In genomic region chr6:44275749-44276648, GRCh38 we compare ENCODE assay signal across 10 cellular contexts. TPM values are rescaled to one million over a fixed set of nuclear protein-coding genes. Genes with fewer than 3 reads are reported as not detected.
DNase-seq lines count a peak whose midpoint lies in the region; ATAC-seq, FAIRE-seq and TF ChIP-seq lines count a peak whose summit lies in the region.
"Had no signal": no experiment of that assay in that cellular context is flagged by ENCODE, and none has a peak within 500 bp of the region (broad histone marks: within the 10 kb centered on the region; RNA-seq: fewer than 3 reads in every experiment).

No MANE protein-coding gene starts in this region.

- H4K20me1 ChIP-seq in astrocyte (ENCODE audit: insufficient read depth, low read length) = no peaks in the 10 kb centered on the region
- H4K20me1 ChIP-seq in keratinocyte (ENCODE audit: control insufficient read depth, extremely low read depth, insufficient read depth, low read length) = no peaks in the 10 kb centered on the region

- TF ChIP-seq POLR2A in suprapubic skin (IDR thresholded peaks at IDR 0.05) = no peak

- peaks cover 26% of the 10 kb centered on the region for H3K27me3 ChIP-seq in astrocyte (ENCODE audit: insufficient read depth, low read length)
- peaks cover 66% of the 10 kb centered on the region for H3K27me3 ChIP-seq in keratinocyte (ENCODE audit: control insufficient read depth, extremely low read depth, insufficient read depth, low read length)
- peaks cover 66% of the 10 kb centered on the region for H3K27me3 ChIP-seq in suprapubic skin

- 21% methylated on average over 29 of the region's 109 CpGs for WGBS in suprapubic skin

- H3K79me2 ChIP-seq in astrocyte (ENCODE audit: insufficient read depth, low read length) (no peaks in the 10 kb centered on the region), keratinocyte (ENCODE audit: control insufficient read depth, insufficient read depth, low read length) (no peaks in the 10 kb centered on the region)

- peak; percentile 45 for DNase-seq in activated CD4-positive, alpha-beta T cell treated with anti-CD3 and anti-CD28 coated beads for 48 hours
- DNase-seq in activated CD4-positive, alpha-beta T cell treated with anti-CD3 and anti-CD28 coated beads for 1 hour = no peak
- no peak for DNase-seq in astrocyte (ENCODE audit: low read depth)
- no peak for DNase-seq in keratinocyte (ENCODE audit: low read depth, low spot score)
- DNase-seq in suprapubic skin (ENCODE audit: low spot score in 2 of 2) = no peak
- DNase-seq: immature natural killer cell had no signal

- peaks cover 59% of the 10 kb centered on the region for H3K27me3 Mint-ChIP-seq in astrocyte (ENCODE audit: low read depth, unreplicated experiment)

- no peaks in the 10 kb centered on the region for H3K9me3 ChIP-seq in astrocyte (ENCODE audit: insufficient read depth, low read depth, low read length)
- no peaks in the 10 kb centered on the region for H3K9me3 ChIP-seq in keratinocyte (ENCODE audit: control insufficient read depth, low read depth, low read length)
- no peaks in the 10 kb centered on the region for H3K9me3 ChIP-seq in suprapubic skin

- H3K4me2 ChIP-seq in astrocyte (ENCODE audit: low read length) (peak overlapping the region; percentile 5), keratinocyte (ENCODE audit: control insufficient read depth, extremely low read depth, insufficient read depth, low read depth, low read length) (peak overlapping the region; percentile 32)

- H3K9ac ChIP-seq in astrocyte (ENCODE audit: low read length) = no peak overlapping the region
- no peak overlapping the region for H3K9ac ChIP-seq in keratinocyte (ENCODE audit: control insufficient read depth, extremely low read depth, insufficient read depth, low read length)

- H3K4me3 ChIP-seq in astrocyte (ENCODE audit: insufficient read depth, low read depth, low read length) (no peak overlapping the region), keratinocyte (ENCODE audit: control insufficient read depth in 2 of 3, extremely low read depth in 1 of 3, insufficient read depth in 2 of 3, low read depth in 1 of 3, low read length in 3 of 3) (no peak overlapping the region), suprapubic skin (peak overlapping the region; percentile 41)

- H2AFZ ChIP-seq in astrocyte (ENCODE audit: low read depth, low read length) (no peak overlapping the region), keratinocyte (ENCODE audit: control insufficient read depth, low read length) (no peak overlapping the region)

- H3K4me1 Mint-ChIP-seq in astrocyte (ENCODE audit: low read depth, unreplicated experiment) = peaks cover 4% of the 10 kb centered on the region

- TF ChIP-seq EP300 in suprapubic skin (IDR thresholded peaks at IDR 0.05) = no peak

- no peak for FAIRE-seq in astrocyte (lab: Jason Lieb, UNC)
- FAIRE-seq in keratinocyte (lab: Jason Lieb, UNC) = no peak
- FAIRE-seq: GM18507 had no signal

- ATAC-seq in GM18868 (IDR thresholded peaks at IDR 0.05; ENCODE audit: unreplicated experiment) (no peak), HG03442 (IDR thresholded peaks at IDR 0.05; ENCODE audit: unreplicated experiment) (no peak), GM19351 (IDR thresholded peaks at IDR 0.05; ENCODE audit: unreplicated experiment) (no peak)

- H3K36me3 Mint-ChIP-seq in astrocyte (ENCODE audit: low read depth, unreplicated experiment) = peaks cover 2% of the 10 kb centered on the region

- dilution Hi-C loops in keratinocyte (cut with MboI; ENCODE audit: extremely low pct_ligation_motif_present, low sequenced_read_pairs) = no loop called here

- H3K4me1 ChIP-seq in astrocyte (ENCODE audit: insufficient read depth, low read length) (no peaks in the 10 kb centered on the region), keratinocyte (ENCODE audit: control insufficient read depth, extremely low read depth, insufficient read depth, low read length) (no peaks in the 10 kb centered on the region), suprapubic skin (peaks cover 12% of the 10 kb centered on the region)

- TF ChIP-seq CTCF in astrocyte (IDR thresholded peaks at IDR 0.05; ENCODE audit: insufficient read depth, low read depth, low read length) (no peak), keratinocyte (optimal IDR thresholded peaks at IDR 0.05 in 1 of 3, IDR thresholded peaks at IDR 0.05 in 1 of 3, conservative IDR thresholded peaks at IDR 0.05 in 1 of 3; ENCODE audit: extremely low read depth in 1 of 3, insufficient read depth in 2 of 3, low read length in 3 of 3) (no peak), suprapubic skin (IDR thresholded peaks at IDR 0.05) (no peak)

- H3K9me3 Mint-ChIP-seq in astrocyte (ENCODE audit: unreplicated experiment) = no peaks in the 10 kb centered on the region
- H3K9me3 Mint-ChIP-seq: immature natural killer cell had no signal

- H3K27ac ChIP-seq in astrocyte (ENCODE audit: low read depth, low read length) (no peak overlapping the region), keratinocyte (ENCODE audit: control insufficient read depth, insufficient read depth, low read length) (no peak overlapping the region), suprapubic skin (no peak overlapping the region)

- H3K27ac Mint-ChIP-seq in astrocyte (ENCODE audit: unreplicated experiment) = no peak overlapping the region
- H3K27ac Mint-ChIP-seq: immature natural killer cell had no signal

- H3K36me3 ChIP-seq in astrocyte (ENCODE audit: insufficient read depth, low read length) (no peaks in the 10 kb centered on the region), keratinocyte (ENCODE audit: control insufficient read depth in 2 of 2, extremely low read depth in 1 of 2, insufficient read depth in 2 of 2, low read length in 2 of 2) (no peaks in the 10 kb centered on the region), suprapubic skin (no peaks in the 10 kb centered on the region)

- H3K9me1 ChIP-seq in keratinocyte (ENCODE audit: control insufficient read depth, extremely low read depth, insufficient read depth, low read length) = no peaks in the 10 kb centered on the region

- H3K4me3 Mint-ChIP-seq in astrocyte (ENCODE audit: unreplicated experiment) = no peak overlapping the region

RNA-seq across cellular contexts. Expression of gene TMEM151B, which starts 5.7 kb away (rescaled TPM):
- total RNA-seq in astrocyte (0.07 and 0.09 TPM in 2 replicates), suprapubic skin (under 1 TPM in 2 of 4 donors, not detected in 2; 0.10 to 0.15 TPM)
- polyA plus RNA-seq in keratinocyte = not detected in 3 replicates
- not detected for polyA plus RNA-seq in keratinocyte (2011; ENCODE audit: low read depth)
- polyA plus RNA-seq in keratinocyte (2011; cell fraction: cytosol; rRNA removed) = not detected in 2 replicates
- not detected in 2 replicates for polyA plus RNA-seq in keratinocyte (2011; cell fraction: nucleus; rRNA removed)
- polyA plus RNA-seq in keratinocyte (2012; ENCODE audit: low replicate concordance) = 0.25 TPM in 1 of 2 replicates, not detected in the other
- polyA minus RNA-seq in keratinocyte = not detected in 3 replicates
- polyA minus RNA-seq in keratinocyte (2011; cell fraction: cytosol; rRNA and poly(A)+ RNA removed) = not detected
- polyA minus RNA-seq in keratinocyte (2011; cell fraction: nucleus; rRNA and poly(A)+ RNA removed) = not detected in 2 replicates
- polyA plus RNA-seq: immature natural killer cell had no signal

RNA-seq across cellular contexts. Expression of gene NFKBIE, which starts 10.6 kb away (rescaled TPM):
- 10.1 and 11.0 TPM in 2 replicates for total RNA-seq in astrocyte
- 5.7 to 7.3 TPM (median 6.5 TPM) in 3 replicates for polyA plus RNA-seq in keratinocyte
- 35.8 TPM for polyA plus RNA-seq in keratinocyte (2011; ENCODE audit: low read depth)
- polyA plus RNA-seq in keratinocyte (2011; cell fraction: cytosol; rRNA removed) = 7.2 and 8.8 TPM in 2 replicates
- polyA plus RNA-seq in keratinocyte (2011; cell fraction: nucleus; rRNA removed) = 9.3 and 9.9 TPM in 2 replicates
- polyA plus RNA-seq in keratinocyte (2012; ENCODE audit: low replicate concordance) = 8.9 and 12.1 TPM in 2 replicates
- 4.1 to 5.6 TPM (median 5.1 TPM) in 3 replicates for polyA minus RNA-seq in keratinocyte
- polyA minus RNA-seq in keratinocyte (2011; cell fraction: cytosol; rRNA and poly(A)+ RNA removed) = 12.7 TPM
- polyA minus RNA-seq in keratinocyte (2011; cell fraction: nucleus; rRNA and poly(A)+ RNA removed) = 3.7 and 5.3 TPM in 2 replicates
- total RNA-seq in suprapubic skin = 10 to 100 TPM; 12.9 to 25.0 (median 16.1) TPM

RNA-seq across cellular contexts. Expression of gene SLC35B2, which starts 18.7 kb away (rescaled TPM):
- total RNA-seq in astrocyte (61.8 and 66.6 TPM in 2 replicates), suprapubic skin (10 to 100 TPM; 26.2 to 38.5 (median 30.9) TPM)
- 69.9 to 118 TPM (median 103 TPM) in 3 replicates for polyA plus RNA-seq in keratinocyte
- polyA plus RNA-seq in keratinocyte (2011; ENCODE audit: low read depth) = 11.2 TPM
- polyA plus RNA-seq in keratinocyte (2011; cell fraction: cytosol; rRNA removed) = 59.9 and 66.5 TPM in 2 replicates
- polyA plus RNA-seq in keratinocyte (2011; cell fraction: nucleus; rRNA removed) = 122 and 149 TPM in 2 replicates
- polyA plus RNA-seq in keratinocyte (2012; ENCODE audit: low replicate concordance) = 43.9 and 70.5 TPM in 2 replicates
- polyA minus RNA-seq in keratinocyte = 66.7 to 107 TPM (median 100 TPM) in 3 replicates
- polyA minus RNA-seq in keratinocyte (2011; cell fraction: cytosol; rRNA and poly(A)+ RNA removed) = 81.3 TPM
- 64.0 and 74.9 TPM in 2 replicates for polyA minus RNA-seq in keratinocyte (2011; cell fraction: nucleus; rRNA and poly(A)+ RNA removed)

RNA-seq across cellular contexts. Expression of gene HSP90AB1, which starts 29.1 kb away (rescaled TPM):
- 859 and 914 TPM in 2 replicates for total RNA-seq in astrocyte
- 653 to 1,215 TPM (median 1,089 TPM) in 3 replicates for polyA plus RNA-seq in keratinocyte
- 852 TPM for polyA plus RNA-seq in keratinocyte (2011; ENCODE audit: low read depth)
- 773 and 930 TPM in 2 replicates for polyA plus RNA-seq in keratinocyte (2011; cell fraction: cytosol; rRNA removed)
- 1,009 and 1,163 TPM in 2 replicates for polyA plus RNA-seq in keratinocyte (2011; cell fraction: nucleus; rRNA removed)
- polyA plus RNA-seq in keratinocyte (2012; ENCODE audit: low replicate concordance) = 801 and 914 TPM in 2 replicates
- 444 to 942 TPM (median 851 TPM) in 3 replicates for polyA minus RNA-seq in keratinocyte
- polyA minus RNA-seq in keratinocyte (2011; cell fraction: cytosol; rRNA and poly(A)+ RNA removed) = 482 TPM
- 369 and 581 TPM in 2 replicates for polyA minus RNA-seq in keratinocyte (2011; cell fraction: nucleus; rRNA and poly(A)+ RNA removed)
- 100 to 1,000 TPM; 450 to 830 (median 678) TPM for total RNA-seq in suprapubic skin

RNA-seq across cellular contexts. Expression of gene AARS2, which starts 37.1 kb away (rescaled TPM):
- total RNA-seq in astrocyte = 10.9 and 12.3 TPM in 2 replicates
- 5.8 to 8.5 TPM (median 5.9 TPM) in 3 replicates for polyA plus RNA-seq in keratinocyte
- 3.9 TPM for polyA plus RNA-seq in keratinocyte (2011; ENCODE audit: low read depth)
- polyA plus RNA-seq in keratinocyte (2011; cell fraction: cytosol; rRNA removed) = 2.1 and 3.8 TPM in 2 replicates
- 15.4 and 15.9 TPM in 2 replicates for polyA plus RNA-seq in keratinocyte (2011; cell fraction: nucleus; rRNA removed)
- polyA plus RNA-seq in keratinocyte (2012; ENCODE audit: low replicate concordance) = 3.1 and 7.9 TPM in 2 replicates
- 10.7 to 12.9 TPM (median 12.1 TPM) in 3 replicates for polyA minus RNA-seq in keratinocyte
- polyA minus RNA-seq in keratinocyte (2011; cell fraction: cytosol; rRNA and poly(A)+ RNA removed) = 7.9 TPM
- polyA minus RNA-seq in keratinocyte (2011; cell fraction: nucleus; rRNA and poly(A)+ RNA removed) = 19.5 and 19.6 TPM in 2 replicates
- total RNA-seq in suprapubic skin = 10 to 100 TPM; 13.9 to 17.7 (median 16.4) TPM
